ENCODE assay signal across 2 cellular contexts in genomic region chr19:17329061-17329767, GRCh38.
TF ChIP-seq lines count a peak whose summit lies in the region.

No MANE protein-coding gene starts in this region.

TF ChIP-seq in GM23338, 12 proteins besides CTCF, POLR2A, EP300 and RAD21:
- TF ChIP-seq ZNF114 (CRISPR knock-in tag; IDR thresholded peaks at IDR 0.05) (no peak), POLR2AphosphoS5 (IDR thresholded peaks at IDR 0.05; ENCODE audit: low read depth) (0 out of 2 replicates have a peak, but pooled peaks have one; percentile 35), EZH2phosphoT487 (IDR thresholded peaks at IDR 0.05; ENCODE audit: unreplicated experiment) (no peak), ETS1 (IDR thresholded peaks at IDR 0.05) (no peak), ZNF331 (CRISPR knock-in tag; IDR thresholded peaks at IDR 0.05; ENCODE audit: low read depth) (no peak)

TF ChIP-seq in K562, 482 proteins besides CTCF, POLR2A, EP300 and RAD21:
- TF ChIP-seq ZBTB40 (IDR thresholded peaks at IDR 0.05) (no peak), ZBTB40 (CRISPR knock-in tag; IDR thresholded peaks at IDR 0.05) (no peak), ZNF740 (CRISPR knock-in tag; IDR thresholded peaks at IDR 0.05) (0 out of 2 replicates have a peak, but pooled peaks have one; percentile 25), ZNF740 (tag; IDR thresholded peaks at IDR 0.05) (no peak), THAP12 (CRISPR knock-in tag; IDR thresholded peaks at IDR 0.05) (no peak), SRSF1 (IDR thresholded peaks at IDR 0.05; ENCODE audit: low read depth, low read length) (no peak), MTA2 (IDR thresholded peaks at IDR 0.05; ENCODE audit: low read depth) (no peak), KHSRP (IDR thresholded peaks at IDR 0.05) (no peak), TBL1XR1 (IDR thresholded peaks at IDR 0.05; ENCODE audit: low read length in 2 of 2) (no peak), SIN3B (IDR thresholded peaks at IDR 0.05; ENCODE audit: low read depth) (no peak), ETS1 (conservative IDR thresholded peaks at IDR 0.05; ENCODE audit: control insufficient read depth, low read depth, low read length) (no peak), SMARCA5 (IDR thresholded peaks at IDR 0.05) (no peak), RERE (CRISPR knock-in tag; IDR thresholded peaks at IDR 0.05; ENCODE audit: borderline replicate concordance) (no peak), ZBTB33 (CRISPR knock-in tag; IDR thresholded peaks at IDR 0.05) (peak; percentile 98), HMG20A (CRISPR knock-in tag; conservative IDR thresholded peaks at IDR 0.05) (no peak), ZNF347 (CRISPR knock-in tag; IDR thresholded peaks at IDR 0.05; ENCODE audit: low read depth) (no peak), PCBP1 (IDR thresholded peaks at IDR 0.05; ENCODE audit: low read depth, low read length, poor library complexity, severe bottlenecking) (peak; percentile 52), E2F6 (IDR thresholded peaks at IDR 0.05; ENCODE audit: borderline replicate concordance in 1 of 2, extremely low read depth in 1 of 2, insufficient read depth in 1 of 2, insufficient read length in 1 of 2, low read depth in 1 of 2, low read length in 1 of 2, poor library complexity in 1 of 2, severe bottlenecking in 1 of 2) (peak in 1 of 2 experiments; percentile 38), POLR2G (IDR thresholded peaks at IDR 0.05; ENCODE audit: low read depth, low read length) (peak; percentile 53), SETDB1 (IDR thresholded peaks at IDR 0.05; ENCODE audit: low read length) (no peak), ZNF766 (CRISPR knock-in tag; conservative IDR thresholded peaks at IDR 0.05) (no peak), ZNF263 (CRISPR knock-in tag; IDR thresholded peaks at IDR 0.05; ENCODE audit: borderline replicate concordance) (no peak)
TF ChIP-seq in K562: peak in this region for 5.
